32 cellular contexts compared by ENCODE assay signal in genomic region chr1:86362807-86363206, GRCh38.
"Had no signal": no experiment of that assay in that cellular context is flagged by ENCODE, and none has a peak within 500 bp of the region (broad histone marks: within the 10 kb centered on the region; RNA-seq: fewer than 3 reads in every experiment).

No MANE protein-coding gene starts in this region.

- DNase-seq: activated CD4-positive, alpha-beta T cell treated with anti-CD3 and anti-CD28 coated beads for 4 hours; activated CD4-positive, alpha-beta T cell treated with anti-CD3 and anti-CD28 coated beads, Interleukin-2, amount 50 U/mL, for 4 hours; activated CD8-positive, alpha-beta memory T cell treated with anti-CD3 and anti-CD28 coated beads, Interleukin-2, amount 50 U/mL, for 4 hours; activated effector memory CD4-positive, alpha-beta T cell treated with anti-CD3 and anti-CD28 coated beads, Interleukin-2, amount 50 U/mL, for 16 hours; activated naive CD4-positive, alpha-beta T cell treated with anti-CD3 and anti-CD28 coated beads for 36 hours; activated naive CD8-positive, alpha-beta T cell treated with anti-CD3 and anti-CD28 coated beads for 36 hours; activated T-cell treated with anti-CD3 and anti-CD28 coated beads, Interleukin-2, amount 50 U/mL, for 1 hour; adrenal gland; aorta; caudate nucleus; cortex of kidney; esophagus squamous epithelium; foreskin melanocyte; heart right ventricle; midbrain; naive thymus-derived CD4-positive, alpha-beta T cell; nucleus accumbens; pancreas; retina; sigmoid colon; small intestine; stimulated activated CD4-positive, alpha-beta T cell treated with anti-CD3 and anti-CD28 coated beads, Interleukin-2, amount 100 ng/mL, for 24 hours; stimulated activated naive B cell treated with anti-CD40 and anti-IgM and Interleukin-4, amounts not matched to agents 10 μg/mL and 1 μg/mL and 100 μg/mL, for 72 hours; tibial artery; upper lobe of right lung had no signal

- H3K9me3 Mint-ChIP-seq: activated naive CD4-positive, alpha-beta T cell treated with anti-CD3 and anti-CD28 coated beads for 36 hours; activated naive CD8-positive, alpha-beta T cell treated with anti-CD3 and anti-CD28 coated beads for 36 hours; activated T-helper 1 cell treated with anti-CD3 and anti-CD28 coated beads, Interleukin-12 subunit alpha, Interleukin-12 subunit beta, Interleukin-2, Interleukin-4 antibody, amounts not matched to agents 30 ng/mL and 10 ng/mL and 1 ng/mL, durations not matched to agents 14 hours and 24 hours and 36 hours; memory B cell; naive thymus-derived CD4-positive, alpha-beta T cell; neural crest cell; stimulated activated naive B cell treated with anti-CD40 and anti-IgM and Interleukin-4, amounts not matched to agents 10 μg/mL and 1 μg/mL and 100 μg/mL, for 72 hours; T-helper 2 cell treated with Interferon-gamma antibody and Interleukin-4, amounts not matched to agents 5 μg/mL and 100 μg/mL, for 36 hours had no signal

- H3K27me3 Mint-ChIP-seq: activated naive CD8-positive, alpha-beta T cell treated with anti-CD3 and anti-CD28 coated beads for 36 hours; memory B cell; naive thymus-derived CD4-positive, alpha-beta T cell; stimulated activated naive B cell treated with anti-CD40 and anti-IgM and Interleukin-4, amounts not matched to agents 10 μg/mL and 1 μg/mL and 100 μg/mL, for 72 hours had no signal

- H3K4me1 ChIP-seq: adrenal gland, esophagus squamous epithelium, heart right ventricle, pancreas, prostate gland, sigmoid colon, suprapubic skin, tibial artery, upper lobe of right lung had no signal

- H3K9me3 ChIP-seq: adrenal gland, esophagus squamous epithelium, heart right ventricle, pancreas, prostate gland, sigmoid colon, suprapubic skin, tibial artery, upper lobe of right lung had no signal

- H3K4me1 Mint-ChIP-seq: activated naive CD8-positive, alpha-beta T cell treated with anti-CD3 and anti-CD28 coated beads for 36 hours; memory B cell; naive thymus-derived CD4-positive, alpha-beta T cell had no signal

- H3K27me3 ChIP-seq: adrenal gland, esophagus squamous epithelium, heart right ventricle, pancreas, sigmoid colon, suprapubic skin, tibial artery, upper lobe of right lung had no signal

- H3K4me3 ChIP-seq: adrenal gland, esophagus squamous epithelium, heart right ventricle, pancreas, prostate gland, sigmoid colon, suprapubic skin, tibial artery, upper lobe of right lung had no signal

- FAIRE-seq: small intestine had no signal

- H3K4me3 Mint-ChIP-seq: activated naive CD4-positive, alpha-beta T cell treated with anti-CD3 and anti-CD28 coated beads for 36 hours; activated naive CD8-positive, alpha-beta T cell treated with anti-CD3 and anti-CD28 coated beads for 36 hours; activated T-helper 1 cell treated with anti-CD3 and anti-CD28 coated beads, Interleukin-12 subunit alpha, Interleukin-12 subunit beta, Interleukin-2, Interleukin-4 antibody, amounts not matched to agents 30 ng/mL and 10 ng/mL and 1 ng/mL, durations not matched to agents 14 hours and 24 hours and 36 hours; memory B cell; naive thymus-derived CD4-positive, alpha-beta T cell; neural crest cell; stimulated activated naive B cell treated with anti-CD40 and anti-IgM and Interleukin-4, amounts not matched to agents 10 μg/mL and 1 μg/mL and 100 μg/mL, for 72 hours; T-helper 2 cell treated with Interferon-gamma antibody and Interleukin-4, amounts not matched to agents 5 μg/mL and 100 μg/mL, for 36 hours had no signal

- ATAC-seq: heart right ventricle; naive thymus-derived CD4-positive, alpha-beta T cell; pancreas; stimulated activated naive B cell treated with anti-CD40 and anti-IgM and Interleukin-4, amounts not matched to agents 10 μg/mL and 1 μg/mL and 100 μg/mL, for 72 hours; upper lobe of right lung had no signal

- H3K27ac Mint-ChIP-seq: activated naive CD4-positive, alpha-beta T cell treated with anti-CD3 and anti-CD28 coated beads for 36 hours; activated naive CD8-positive, alpha-beta T cell treated with anti-CD3 and anti-CD28 coated beads for 36 hours; activated T-helper 1 cell treated with anti-CD3 and anti-CD28 coated beads, Interleukin-12 subunit alpha, Interleukin-12 subunit beta, Interleukin-2, Interleukin-4 antibody, amounts not matched to agents 30 ng/mL and 10 ng/mL and 1 ng/mL, durations not matched to agents 14 hours and 24 hours and 36 hours; memory B cell; stimulated activated naive B cell treated with anti-CD40 and anti-IgM and Interleukin-4, amounts not matched to agents 10 μg/mL and 1 μg/mL and 100 μg/mL, for 72 hours; T-helper 2 cell treated with Interferon-gamma antibody and Interleukin-4, amounts not matched to agents 5 μg/mL and 100 μg/mL, for 36 hours had no signal

- H3K36me3 ChIP-seq: adrenal gland, pancreas, prostate gland had no signal

- H3K27ac ChIP-seq: adrenal gland, epithelial cell of prostate, esophagus squamous epithelium, heart right ventricle, pancreas, prostate gland, sigmoid colon, suprapubic skin, tibial artery, upper lobe of right lung had no signal
